Comparison of ENCODE assay signal across 8 cellular contexts in the genomic region with DNA sequence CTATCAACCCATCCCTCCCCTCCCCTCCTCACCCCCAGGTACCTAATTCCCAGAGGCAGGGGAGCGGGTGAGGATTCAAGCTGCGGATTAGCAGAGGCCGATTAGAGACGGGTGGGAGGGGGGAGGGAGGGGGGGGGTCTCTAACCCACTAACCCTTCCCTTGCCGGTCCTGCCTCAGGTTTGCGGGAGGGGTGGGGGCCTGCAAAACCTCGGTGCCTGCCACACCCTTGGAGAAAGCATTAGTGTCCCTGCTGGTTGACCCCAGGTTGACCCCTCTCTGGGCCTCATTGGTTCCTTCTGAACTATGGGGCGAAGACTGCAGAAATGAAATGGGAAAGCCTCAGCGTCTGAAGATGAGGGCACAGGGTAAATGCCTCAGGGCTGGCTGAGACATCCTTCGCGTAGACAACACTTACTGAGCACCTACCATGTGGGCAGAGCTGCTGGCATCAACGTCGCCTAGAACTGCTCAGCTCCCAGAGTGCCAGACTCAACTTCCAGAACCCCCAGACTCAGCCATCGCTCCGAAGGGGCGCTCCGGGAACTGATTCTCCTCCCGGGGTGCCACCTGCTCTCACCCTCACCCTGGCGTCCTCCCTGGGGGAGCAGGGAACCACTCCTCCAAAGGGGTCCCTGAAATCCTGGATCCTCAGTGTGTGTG. TPM values are rescaled to one million over a fixed set of nuclear protein-coding genes. Genes with fewer than 3 reads are reported as not detected.
A peak's percentile ranks its signal among the peaks of the same experiment; 100 is the strongest.
DNase-seq lines count a peak whose midpoint lies in the region; ATAC-seq, FAIRE-seq and TF ChIP-seq lines count a peak whose summit lies in the region.
"Had no signal": no experiment of that assay in that cellular context is flagged by ENCODE, and none has a peak within 500 bp of the region (broad histone marks: within the 10 kb centered on the region; RNA-seq: fewer than 3 reads in every experiment).

No MANE protein-coding gene starts in this region.

- H3K27ac ChIP-seq in HCT116 (ENCODE audit: low read depth, low read length): peak overlapping the region; percentile 93

- TF ChIP-seq POLR2A in HCT116 (IDR thresholded peaks at IDR 0.05; ENCODE audit: borderline replicate concordance, extremely low read depth, insufficient read depth, insufficient read length): no peak

- peak overlapping the region; percentile 67; the same call in 1 of the 2 replicates for H3K9ac ChIP-seq in HCT116 (ENCODE audit: low read length)

- TF ChIP-seq RAD21 in HCT116 (IDR thresholded peaks at IDR 0.05; ENCODE audit: low read depth): no peak

- intact Hi-C loops in HCT116 (cut with micrococcal nuclease): no loop called here
- intact Hi-C loops in sciatic nerve (cut with DNase I): no loop called here

- H3K9me3 ChIP-seq in HCT116 (ENCODE audit: control insufficient read depth in 1 of 2, insufficient read depth in 1 of 2, low read depth in 1 of 2, low read length in 2 of 2): no peaks in the 10 kb centered on the region

- TF ChIP-seq CTCF in HCT116 (IDR thresholded peaks at IDR 0.05 in 2 of 3, conservative IDR thresholded peaks at IDR 0.05 in 1 of 3; ENCODE audit: borderline replicate concordance in 1 of 3, insufficient read depth in 1 of 3, low read depth in 2 of 3, low read length in 2 of 3) (no peak), WTC11 (IDR thresholded peaks at IDR 0.05) (no peak), glutamatergic neuron (IDR thresholded peaks at IDR 0.05; ENCODE audit: partially characterized antibody, unreplicated experiment) (no peak)

- no peak for FAIRE-seq in urothelium cell line (lab: Jason Lieb, UNC)

- H3K27ac Mint-ChIP-seq in WTC11 (no peak overlapping the region), glutamatergic neuron (ENCODE audit: unreplicated experiment) (no peak overlapping the region)
- H3K27ac Mint-ChIP-seq in stimulated activated memory B cell treated with anti-CD40 and anti-IgM and Interleukin-4, amounts not matched to agents 10 μg/mL and 1 μg/mL and 100 μg/mL, for 72 hours: peak overlapping the region; percentile 85

- peak overlapping the region; percentile 99 for H3K4me2 ChIP-seq in HCT116 (ENCODE audit: low read length)

- DNase-seq in HCT116 (ENCODE audit: low read depth, low spot score) (no peak), WTC11 (ENCODE audit: low spot score) (no peak), glutamatergic neuron (no peak), SHP77 (lab: John Stamatoyannopoulos, UW) (no peak), urothelium cell line (ENCODE audit: low spot score) (no peak), sciatic nerve (ENCODE audit: low spot score) (no peak)
- DNase-seq: T-helper 9 cell had no signal

- peak overlapping the region in 1 of 2 experiments; percentile 68; a peak in 1 of 4 replicates for H3K4me3 ChIP-seq in HCT116 (replicated peaks in 1 of 2; ENCODE audit: low read depth in 1 of 2, low read length in 2 of 2)

- POLR2A ChIA-PET in HCT116 (lab: Charles Lee): interaction anchor here (0.6 kb wide), 1 partner anchor 265 kb away, joined by 5 read pairs; no protein-coding TSS in a partner anchor
- POLR2A ChIA-PET in WTC11 (lab: Charles Lee): no interaction called here

- H3K4me3 Mint-ChIP-seq in WTC11: peak overlapping the region; percentile 36
- H3K4me3 Mint-ChIP-seq in glutamatergic neuron (ENCODE audit: unreplicated experiment): peak overlapping the region; percentile 38
- H3K4me3 Mint-ChIP-seq in stimulated activated memory B cell treated with anti-CD40 and anti-IgM and Interleukin-4, amounts not matched to agents 10 μg/mL and 1 μg/mL and 100 μg/mL, for 72 hours: peak overlapping the region; percentile 52

- peaks cover 15 to 44% of the 10 kb centered on the region in 2 experiments for H3K4me1 ChIP-seq in HCT116 (ENCODE audit: control insufficient read depth in 1 of 2, insufficient read depth in 2 of 2, low read length in 2 of 2)

- H3K4me1 Mint-ChIP-seq in WTC11: peaks cover 19% of the 10 kb centered on the region
- peaks cover 2% of the 10 kb centered on the region for H3K4me1 Mint-ChIP-seq in glutamatergic neuron (ENCODE audit: low read depth, unreplicated experiment)
- peaks cover 29% of the 10 kb centered on the region for H3K4me1 Mint-ChIP-seq in stimulated activated memory B cell treated with anti-CD40 and anti-IgM and Interleukin-4, amounts not matched to agents 10 μg/mL and 1 μg/mL and 100 μg/mL, for 72 hours

- H3K27me3 Mint-ChIP-seq in WTC11 (ENCODE audit: low read depth): peaks cover 85% of the 10 kb centered on the region
- peaks cover 35% of the 10 kb centered on the region for H3K27me3 Mint-ChIP-seq in glutamatergic neuron (ENCODE audit: unreplicated experiment)
- peaks cover 9% of the 10 kb centered on the region for H3K27me3 Mint-ChIP-seq in stimulated activated memory B cell treated with anti-CD40 and anti-IgM and Interleukin-4, amounts not matched to agents 10 μg/mL and 1 μg/mL and 100 μg/mL, for 72 hours

- H3K9me2 ChIP-seq in HCT116 (ENCODE audit: insufficient read depth): no peaks in the 10 kb centered on the region

- H3K36me3 Mint-ChIP-seq in WTC11: no peaks in the 10 kb centered on the region
- no peaks in the 10 kb centered on the region for H3K36me3 Mint-ChIP-seq in glutamatergic neuron (ENCODE audit: unreplicated experiment)
- no peaks in the 10 kb centered on the region for H3K36me3 Mint-ChIP-seq in stimulated activated memory B cell treated with anti-CD40 and anti-IgM and Interleukin-4, amounts not matched to agents 10 μg/mL and 1 μg/mL and 100 μg/mL, for 72 hours

- no peaks in the 10 kb centered on the region for H3K36me3 ChIP-seq in HCT116 (ENCODE audit: control insufficient read depth in 1 of 2, insufficient read depth in 2 of 2, low read length in 2 of 2)

- no peaks in the 10 kb centered on the region for H3K27me3 ChIP-seq in HCT116 (ENCODE audit: insufficient read depth, low read length)

- BruUV-seq in HCT116 (replicated peaks; lab: Mats Ljungman, UMichigan): no TSS peak

- H2AFZ ChIP-seq in HCT116 (ENCODE audit: low read depth, low read length, poor library complexity, severe bottlenecking): no peak overlapping the region

- RAD21 ChIA-PET in HCT116 (lab: Charles Lee; ENCODE audit: low non-redundant PET in 1 of 2, low total read pairs in 2 of 2, uncharacterized antibody in 2 of 2, unreplicated experiment in 2 of 2): no interaction called here

- ATAC-seq in HCT116 (no peak), WTC11 (peak; percentile 36), sciatic nerve (no peak)
- ATAC-seq in stimulated activated memory B cell treated with anti-CD40 and anti-IgM and Interleukin-4, amounts not matched to agents 10 μg/mL and 1 μg/mL and 100 μg/mL, for 72 hours: no peak

- H4K20me1 ChIP-seq in HCT116 (ENCODE audit: insufficient read depth): no peaks in the 10 kb centered on the region

- H3K79me2 ChIP-seq in HCT116 (ENCODE audit: insufficient read depth, low read length): peaks cover 31% of the 10 kb centered on the region

- no peaks in the 10 kb centered on the region for H3K9me3 Mint-ChIP-seq in WTC11
- H3K9me3 Mint-ChIP-seq in glutamatergic neuron (ENCODE audit: unreplicated experiment): peaks cover 8% of the 10 kb centered on the region
- H3K9me3 Mint-ChIP-seq in stimulated activated memory B cell treated with anti-CD40 and anti-IgM and Interleukin-4, amounts not matched to agents 10 μg/mL and 1 μg/mL and 100 μg/mL, for 72 hours: no peaks in the 10 kb centered on the region

- CTCF ChIA-PET in HCT116 (lab: Charles Lee): no interaction called here
- CTCF ChIA-PET in WTC11 (lab: Charles Lee): interaction anchor here (0.6 to 1.6 kb wide), 4 partner anchors 10 to 139 kb away, joined by 3 to 4 read pairs (median 4); no protein-coding TSS in a partner anchor

TF ChIP-seq in HCT116, 20 proteins besides CTCF, POLR2A, EP300 and RAD21 (continues in another document):
- TF ChIP-seq EGR1 (IDR thresholded peaks at IDR 0.05; ENCODE audit: low read depth): no peak
- TF ChIP-seq, protein P1, sequence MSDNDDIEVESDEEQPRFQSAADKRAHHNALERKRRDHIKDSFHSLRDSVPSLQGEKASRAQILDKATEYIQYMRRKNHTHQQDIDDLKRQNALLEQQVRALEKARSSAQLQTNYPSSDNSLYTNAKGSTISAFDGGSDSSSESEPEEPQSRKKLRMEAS (IDR thresholded peaks at IDR 0.05): no peak
- TF ChIP-seq JUND (IDR thresholded peaks at IDR 0.05): no peak
- TF ChIP-seq EZH2 (IDR thresholded peaks at IDR 0.05): no peak
- no peak for TF ChIP-seq ZNF274 (IDR thresholded peaks at IDR 0.05; ENCODE audit: low read depth, low read length)
- TF ChIP-seq, protein P2, sequence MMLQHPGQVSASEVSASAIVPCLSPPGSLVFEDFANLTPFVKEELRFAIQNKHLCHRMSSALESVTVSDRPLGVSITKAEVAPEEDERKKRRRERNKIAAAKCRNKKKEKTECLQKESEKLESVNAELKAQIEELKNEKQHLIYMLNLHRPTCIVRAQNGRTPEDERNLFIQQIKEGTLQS (IDR thresholded peaks at IDR 0.05): no peak

RNA-seq across cellular contexts. Expression of a gene that starts 8.5 kb away (rescaled TPM):
- total RNA-seq in HCT116 (2021; ENCODE audit: unreplicated experiment) (116 TPM), WTC11 (2021) (3.5 to 4.4 TPM (median 4.0 TPM) in 3 replicates), glutamatergic neuron (ENCODE audit: unreplicated experiment) (2.0 TPM), sciatic nerve (178 TPM)
- polyA plus RNA-seq in HCT116 (2012): 42.8 and 55.4 TPM in 2 replicates

Comparison
In these comparisons a context has a peak if more than half of its experiments do, and no peak if none do; other contexts are left out.
1. RNA of a gene that starts 8.5 kb away (total RNA-seq): 178 TPM in sciatic nerve (single experiment) and 116 TPM in HCT116 (single experiment); 3.5 to 4.4 TPM in WTC11 and 2.0 TPM in glutamatergic neuron (single experiment); every median in the first group is over 10 times any median in the second.
2. Peak in every context shown above with its lines, with median percentiles within 50 percentile points of each other: H3K4me3 Mint-ChIP-seq.